ENCODE assay signal across 12 cellular contexts in the genomic region with DNA sequence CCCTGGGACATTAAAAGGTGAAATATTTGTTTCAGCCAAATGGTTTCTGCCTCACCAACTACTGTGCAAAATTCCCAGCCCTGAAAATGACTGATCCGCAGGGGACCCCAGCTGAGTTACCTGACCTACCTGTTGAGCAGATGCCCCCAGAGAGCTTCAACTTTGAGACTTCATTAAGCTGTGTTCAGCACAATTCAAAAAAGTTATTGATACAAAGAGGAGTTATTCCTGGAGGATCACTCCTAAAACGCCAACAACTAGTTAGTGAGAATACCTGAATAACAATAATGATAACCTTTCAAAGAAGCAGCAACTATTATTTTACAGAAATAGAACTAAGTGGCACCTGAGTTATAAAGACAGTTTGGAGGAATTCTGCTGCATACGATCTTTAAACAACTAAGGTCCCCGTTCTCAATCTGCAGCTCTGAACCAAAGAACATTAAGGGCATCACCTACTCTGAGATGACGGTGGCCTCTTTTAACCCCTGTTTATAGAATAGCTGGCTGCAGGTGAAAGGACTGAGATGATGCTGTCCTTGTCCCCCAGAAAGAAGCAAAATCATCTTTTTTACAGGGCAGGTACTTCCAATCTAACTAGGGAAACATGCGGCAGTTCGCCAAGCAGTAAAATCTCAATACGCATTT. TPM values are rescaled to one million over a fixed set of nuclear protein-coding genes. Genes with fewer than 3 reads are reported as not detected.
A peak's percentile ranks its signal among the peaks of the same experiment; 100 is the strongest.
DNase-seq lines count a peak whose midpoint lies in the region; ATAC-seq and TF ChIP-seq lines count a peak whose summit lies in the region.
"Had no signal": no experiment of that assay in that cellular context is flagged by ENCODE, and none has a peak within 500 bp of the region (broad histone marks: within the 10 kb centered on the region; RNA-seq: fewer than 3 reads in every experiment).

No MANE protein-coding gene starts in this region.

- H3K9me3 Mint-ChIP-seq in activated naive CD8-positive, alpha-beta T cell treated with anti-CD3 and anti-CD28 coated beads for 36 hours: no peaks in the 10 kb centered on the region
- H3K9me3 Mint-ChIP-seq in type B pancreatic cell: no peaks in the 10 kb centered on the region

- TF ChIP-seq POLR2A in heart left ventricle (IDR thresholded peaks at IDR 0.05) (no peak), lower leg skin (IDR thresholded peaks at IDR 0.05) (no peak)

- no peak for ATAC-seq in heart left ventricle
- ATAC-seq in left ventricle myocardium superior: no peak

- H3K9me3 ChIP-seq in heart left ventricle: no peaks in the 10 kb centered on the region
- H3K9me3 ChIP-seq: adrenal gland, left lung had no signal

- H3K4me1 Mint-ChIP-seq in activated naive CD8-positive, alpha-beta T cell treated with anti-CD3 and anti-CD28 coated beads for 36 hours: peaks cover 17% of the 10 kb centered on the region
- H3K4me1 Mint-ChIP-seq in type B pancreatic cell (ENCODE audit: unreplicated experiment): peaks cover 6% of the 10 kb centered on the region

- H3K27ac Mint-ChIP-seq in activated naive CD8-positive, alpha-beta T cell treated with anti-CD3 and anti-CD28 coated beads for 36 hours: no peak overlapping the region
- no peak overlapping the region for H3K27ac Mint-ChIP-seq in type B pancreatic cell

- DNase-seq in heart left ventricle (no peak), left ventricle myocardium superior (no peak), lower leg skin (ENCODE audit: low spot score in 2 of 2) (no peak), type B pancreatic cell (ENCODE audit: extremely low spot score, unreplicated experiment) (no peak), AML-193 (lab: John Stamatoyannopoulos, UW) (no peak), retina (no peak), NCI-H1105 treated with DMSO at 0.1 percent for 48 hours (lab: John Stamatoyannopoulos, UW) (no peak)
- DNase-seq in activated naive CD8-positive, alpha-beta T cell treated with anti-CD3 and anti-CD28 coated beads for 36 hours: no peak

- H3K27me3 Mint-ChIP-seq in activated naive CD8-positive, alpha-beta T cell treated with anti-CD3 and anti-CD28 coated beads for 36 hours: peaks cover 56% of the 10 kb centered on the region
- H3K27me3 Mint-ChIP-seq in type B pancreatic cell: peaks cover 50% of the 10 kb centered on the region

- H3K4me1 ChIP-seq in heart left ventricle: peaks cover 0 to 8% (median 0%) of the 10 kb centered on the region in 12 donors

- peak overlapping the region; percentile 50 for H3K4me3 Mint-ChIP-seq in activated naive CD8-positive, alpha-beta T cell treated with anti-CD3 and anti-CD28 coated beads for 36 hours
- H3K4me3 Mint-ChIP-seq in type B pancreatic cell: peak overlapping the region; percentile 85

- whole genome bisulfite sequencing in heart left ventricle, 4 donors: 62 to 71% (median 66%) methylated on average over 8 of the region's 8 CpGs
- 44 to 45% methylated on average over 8 of the region's 8 CpGs for WGBS in lower leg skin, 2 donors

- TF ChIP-seq CTCF in heart left ventricle (IDR thresholded peaks at IDR 0.05) (no peak), lower leg skin (IDR thresholded peaks at IDR 0.05) (no peak), type B pancreatic cell (conservative IDR thresholded peaks at IDR 0.05) (no peak)

- no peaks in the 10 kb centered on the region for H3K36me3 Mint-ChIP-seq in activated naive CD8-positive, alpha-beta T cell treated with anti-CD3 and anti-CD28 coated beads for 36 hours
- no peaks in the 10 kb centered on the region for H3K36me3 Mint-ChIP-seq in type B pancreatic cell

- no peak overlapping the region for H3K27ac ChIP-seq in heart left ventricle
- H3K27ac ChIP-seq: adrenal gland, left lung, RWPE1 had no signal

- H3K27me3 ChIP-seq in heart left ventricle: peaks cover 0 to 25% (median 0%) of the 10 kb centered on the region in 9 donors

- intact Hi-C loops in heart left ventricle (cut with DNase I): loop anchor here in 2 of 10 donors (10.0 kb wide), 2 partner anchors 109 to 119 kb away; no protein-coding TSS in a partner anchor
- intact Hi-C loops in left ventricle myocardium superior (cut with micrococcal nuclease): no loop called here
- intact Hi-C loops in lower leg skin (cut with DNase I; ENCODE audit: low total_unique reads): no loop called here

- no peaks in the 10 kb centered on the region for H3K36me3 ChIP-seq in heart left ventricle
- H3K36me3 ChIP-seq: adrenal gland, left lung had no signal

- H3K4me3 ChIP-seq in heart left ventricle: peak overlapping the region; percentile 7 to 72 (median 58)
- H3K4me3 ChIP-seq in lower leg skin (ENCODE audit: low read depth, poor library complexity, severe bottlenecking): peak overlapping the region; percentile 41

RNA-seq across cellular contexts. Expression of a gene that starts 0.7 kb away (rescaled TPM):
- total RNA-seq in heart left ventricle (under 1 TPM in 6 of 9 donors, not detected in 3; 0.08 to 0.59 (median 0.22) TPM), left ventricle myocardium superior (not detected), lower leg skin (not detected), type B pancreatic cell (ENCODE audit: low replicate concordance) (1.9 and 3.1 TPM in 2 replicates)
- under 1 TPM; 0.03 to 0.11 TPM for polyA plus RNA-seq in heart left ventricle
- total RNA-seq in activated naive CD8-positive, alpha-beta T cell treated with anti-CD3 and anti-CD28 coated beads for 36 hours: not detected
- total RNA-seq: Daoy had no signal
